Comparison of ENCODE assay signal across 21 cellular contexts in genomic region chr16:48105976-48106375, GRCh38. TPM values are rescaled to one million over a fixed set of nuclear protein-coding genes. Genes with fewer than 3 reads are reported as not detected.
A peak's percentile ranks its signal among the peaks of the same experiment; 100 is the strongest.
DNase-seq lines count a peak whose midpoint lies in the region; TF ChIP-seq lines count a peak whose summit lies in the region.
"Had no signal": no experiment of that assay in that cellular context is flagged by ENCODE, and none has a peak within 500 bp of the region (broad histone marks: within the 10 kb centered on the region; RNA-seq: fewer than 3 reads in every experiment).

No MANE protein-coding gene starts in this region.

- no peak overlapping the region for H4K5ac ChIP-seq in mesendoderm (ENCODE audit: low read length)

- peaks cover 0 to 33% (median 18%) of the 10 kb centered on the region in 10 experiments; a peak in 13 of 20 replicates for H3K4me1 ChIP-seq in BLaER1 treated with 17β-estradiol and CSF1 and Interleukin-3, amounts not matched to agents 10 nM and 100 nM
- H3K4me1 ChIP-seq in Karpas-422 (ENCODE audit: low read length) (peaks cover 96% of the 10 kb centered on the region), mesendoderm (ENCODE audit: control insufficient read depth, low read depth, low read length) (no peaks in the 10 kb centered on the region)

- no peak overlapping the region for H4K8ac ChIP-seq in mesendoderm (ENCODE audit: low read depth, low read length)

- H3K27me3 Mint-ChIP-seq in glutamatergic neuron (ENCODE audit: unreplicated experiment), result peaks cover 6% of the 10 kb centered on the region
- H3K27me3 Mint-ChIP-seq in progenitor cell of endocrine pancreas, result peaks cover 10% of the 10 kb centered on the region

- H3K4me3 ChIP-seq in BLaER1 treated with 17β-estradiol and CSF1 and Interleukin-3, amounts not matched to agents 10 nM and 100 nM, result 0 out of 20 replicates have a peak overlapping the region, but pooled peaks of 1 of the 10 experiments have one; percentile 14
- H3K4me3 ChIP-seq in Karpas-422 (ENCODE audit: low read length), result peak overlapping the region; percentile 20; the same call in 1 of the 2 replicates
- no peak overlapping the region for H3K4me3 ChIP-seq in mesendoderm (ENCODE audit: low read length)
- H3K4me3 ChIP-seq: GM23338 had no signal

- H3K79me2 ChIP-seq in Karpas-422 (ENCODE audit: low read length) (no peaks in the 10 kb centered on the region), mesendoderm (ENCODE audit: control insufficient read depth, insufficient read depth, low read length) (no peaks in the 10 kb centered on the region)

- H3K27ac Mint-ChIP-seq in glutamatergic neuron (ENCODE audit: unreplicated experiment), result no peak overlapping the region
- no peak overlapping the region for H3K27ac Mint-ChIP-seq in progenitor cell of endocrine pancreas
- H3K27ac Mint-ChIP-seq: CD14-positive monocyte; CD4-positive, alpha-beta T cell; GM23338; HFFc6 had no signal

- H3K4ac ChIP-seq in mesendoderm (ENCODE audit: low read depth, low read length), result no peak overlapping the region

- no CpG with 5 or more reads among the region's 6 CpGs for WGBS in mesendoderm (ENCODE audit: extremely low coverage, insufficient coverage, low lambda C conversion rate)

- no peak overlapping the region for H3K56ac ChIP-seq in mesendoderm (ENCODE audit: low read length)

- no peaks in the 10 kb centered on the region for H4K20me1 ChIP-seq in BLaER1 treated with 17β-estradiol and CSF1 and Interleukin-3, amounts not matched to agents 10 nM and 100 nM
- no peaks in the 10 kb centered on the region for H4K20me1 ChIP-seq in Karpas-422 (ENCODE audit: insufficient read depth, low read depth, low read length)

- no peak overlapping the region for H2BK5ac ChIP-seq in mesendoderm (ENCODE audit: low read length)

- TF ChIP-seq CTCF in glutamatergic neuron (IDR thresholded peaks at IDR 0.05; ENCODE audit: partially characterized antibody, unreplicated experiment), result no peak
- TF ChIP-seq CTCF in progenitor cell of endocrine pancreas (IDR thresholded peaks at IDR 0.05; ENCODE audit: unreplicated experiment), result no peak

- H2BK15ac ChIP-seq in mesendoderm (replicated peaks; ENCODE audit: low read depth), result no peak overlapping the region

- no peaks in the 10 kb centered on the region for H3K27me3 ChIP-seq in BLaER1 treated with 17β-estradiol and CSF1 and Interleukin-3, amounts not matched to agents 10 nM and 100 nM
- H3K27me3 ChIP-seq in Karpas-422 (ENCODE audit: low read length) (no peaks in the 10 kb centered on the region; the same call in 1 of the 2 replicates), mesendoderm (ENCODE audit: insufficient read depth, low read length, poor library complexity) (no peaks in the 10 kb centered on the region)

- H3K9me3 Mint-ChIP-seq in glutamatergic neuron (ENCODE audit: unreplicated experiment) (peaks cover 5% of the 10 kb centered on the region), progenitor cell of endocrine pancreas (ENCODE audit: low read depth) (no peaks in the 10 kb centered on the region)
- H3K9me3 Mint-ChIP-seq: CD4-positive, alpha-beta T cell; CD8-positive, alpha-beta memory T cell; GM23338; H9; HFFc6 had no signal

- no peak overlapping the region for H3K23ac ChIP-seq in mesendoderm (ENCODE audit: low read length)

- peak overlapping the region in 1 of 11 experiments; percentile 17; a peak in 2 of 22 replicates for H3K9ac ChIP-seq in BLaER1 treated with 17β-estradiol and CSF1 and Interleukin-3, amounts not matched to agents 10 nM and 100 nM
- peak overlapping the region; percentile 60 for H3K9ac ChIP-seq in Karpas-422 (ENCODE audit: low read length)
- no peak overlapping the region for H3K9ac ChIP-seq in mesendoderm (ENCODE audit: low read length)

- peak overlapping the region in 8 of 11 experiments; percentile 24 to 74 (median 61); a peak in 15 of 22 replicates for H3K4me2 ChIP-seq in BLaER1 treated with 17β-estradiol and CSF1 and Interleukin-3, amounts not matched to agents 10 nM and 100 nM
- H3K4me2 ChIP-seq in Karpas-422 (ENCODE audit: low read depth, low read length, poor library complexity, severe bottlenecking) (peak overlapping the region; percentile 63), mesendoderm (ENCODE audit: low read length) (no peak overlapping the region)
- H3K4me2 ChIP-seq: GM23338 had no signal

- H3K4me1 Mint-ChIP-seq in glutamatergic neuron (ENCODE audit: low read depth, unreplicated experiment) (peaks cover 20% of the 10 kb centered on the region), progenitor cell of endocrine pancreas (ENCODE audit: low read depth) (peaks cover 5% of the 10 kb centered on the region)
- H3K4me1 Mint-ChIP-seq: CD14-positive monocyte had no signal

- H3K36me3 Mint-ChIP-seq in glutamatergic neuron (ENCODE audit: unreplicated experiment) (no peaks in the 10 kb centered on the region), progenitor cell of endocrine pancreas (ENCODE audit: insufficient read depth) (no peaks in the 10 kb centered on the region)
- H3K36me3 Mint-ChIP-seq: CD14-positive monocyte; CD8-positive, alpha-beta memory T cell had no signal

- H2AK5ac ChIP-seq in mesendoderm (ENCODE audit: low read length), result no peak overlapping the region

- no peaks in the 10 kb centered on the region for H3K36me3 ChIP-seq in BLaER1 treated with 17β-estradiol and CSF1 and Interleukin-3, amounts not matched to agents 10 nM and 100 nM
- H3K36me3 ChIP-seq in Karpas-422 (ENCODE audit: insufficient read depth, low read length), result no peaks in the 10 kb centered on the region
- H3K36me3 ChIP-seq in mesendoderm (ENCODE audit: control insufficient read depth, insufficient read depth, low read length), result no peaks in the 10 kb centered on the region

- H3K9me3 ChIP-seq in BLaER1 treated with 17β-estradiol and CSF1 and Interleukin-3, amounts not matched to agents 10 nM and 100 nM (replicated peaks in 1 of 11), result no peaks in the 10 kb centered on the region
- no peaks in the 10 kb centered on the region for H3K9me3 ChIP-seq in Karpas-422 (ENCODE audit: low read length)

- H3K9me2 ChIP-seq in Karpas-422 (replicated peaks; ENCODE audit: insufficient read depth, low read length), result no peaks in the 10 kb centered on the region

- H3K27ac ChIP-seq in BLaER1 treated with 17β-estradiol and CSF1 and Interleukin-3, amounts not matched to agents 10 nM and 100 nM, result peak overlapping the region in 1 of 11 experiments; percentile 12; a peak in 1 of 22 replicates
- H3K27ac ChIP-seq in Karpas-422 (ENCODE audit: low read length) (peak overlapping the region; percentile 83), mesendoderm (ENCODE audit: low read depth, low read length) (no peak overlapping the region)

- no peak overlapping the region for H3K18ac ChIP-seq in mesendoderm (ENCODE audit: low read length)

- DNase-seq in Karpas-422, result peak; percentile 89
- DNase-seq in glutamatergic neuron, result no peak
- no peak for DNase-seq in mesendoderm
- DNase-seq in DMS53 treated with DMSO at 0.1 percent for 48 hours (lab: John Stamatoyannopoulos, UW; ENCODE audit: unreplicated experiment), result no peak
- DNase-seq in progenitor cell of endocrine pancreas (ENCODE audit: low spot score, unreplicated experiment), result no peak
- DNase-seq: CD4-positive, alpha-beta T cell; CD8-positive, alpha-beta memory T cell; DMS 273 treated with DMSO at 0.1 percent for 48 hours; DMS79 treated with DMSO at 0.1 percent for 48 hours; GF-D8; H9; HFFc6 had no signal

- H2BK120ac ChIP-seq in mesendoderm (ENCODE audit: low read depth, low read length), result no peak overlapping the region

- no peaks in the 10 kb centered on the region for H3K79me1 ChIP-seq in mesendoderm (ENCODE audit: low read length)

- H3K4me3 Mint-ChIP-seq in glutamatergic neuron (ENCODE audit: unreplicated experiment) (peak overlapping the region; percentile 6), progenitor cell of endocrine pancreas (ENCODE audit: low read depth) (no peak overlapping the region)
- H3K4me3 Mint-ChIP-seq: CD14-positive monocyte; CD4-positive, alpha-beta T cell; CD8-positive, alpha-beta memory T cell; GM23338; H9; HFFc6 had no signal

- H2AFZ ChIP-seq in Karpas-422 (ENCODE audit: low read length), result peak overlapping the region; percentile 24; the same call in 1 of the 2 replicates
- H2AFZ ChIP-seq: GM23338 had no signal

RNA-seq across cellular contexts. Expression of gene ABCC12, which starts 49.8 kb away (rescaled TPM):
- 0.04 and 0.86 TPM in 2 replicates for total RNA-seq in Karpas-422 (2014; rRNA removed; shearing (Covaris generic); ENCODE audit: low replicate concordance)
- total RNA-seq in glutamatergic neuron (ENCODE audit: unreplicated experiment) (not detected), progenitor cell of endocrine pancreas (0.36 and 1.6 TPM in 2 replicates)
- 0.01 TPM for polyA plus RNA-seq in mesendoderm (2013, experiment 1 of 2)
- polyA plus RNA-seq in mesendoderm (2013, experiment 2 of 2), result 0.04 TPM
- total RNA-seq: A172; A673; CD4-positive, alpha-beta T cell; CD8-positive, alpha-beta memory T cell; Daoy; G401; GM23338; H4; HFFc6 had no signal
- polyA plus RNA-seq: BJ; CD14-positive monocyte; CD8-positive, alpha-beta memory T cell; GM23338 had no signal
